Comparison of ENCODE assay signal across 8 cellular contexts in the genomic region with DNA sequence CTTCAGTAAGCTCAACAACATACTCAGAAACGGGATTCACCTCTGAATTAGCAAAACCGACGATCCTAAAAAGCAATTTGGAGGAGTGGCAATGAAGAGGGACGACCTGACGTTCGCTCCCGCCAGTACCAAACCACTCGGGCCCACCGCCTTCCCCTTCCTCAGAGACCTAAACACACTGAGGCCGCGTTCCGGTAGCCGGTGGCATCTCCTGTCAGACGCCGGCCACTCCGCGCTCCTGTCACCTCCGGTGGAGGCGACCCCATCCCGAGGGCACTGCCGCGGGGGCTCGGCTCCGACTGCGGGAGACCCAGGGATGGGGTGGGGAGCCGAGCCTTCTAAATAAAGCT. TPM values are rescaled to one million over a fixed set of nuclear protein-coding genes. Genes with fewer than 3 reads are reported as not detected.
A peak's percentile ranks its signal among the peaks of the same experiment; 100 is the strongest.
DNase-seq lines count a peak whose midpoint lies in the region; ATAC-seq, FAIRE-seq and TF ChIP-seq lines count a peak whose summit lies in the region.

No MANE protein-coding gene starts in this region.

- H3K9ac ChIP-seq in mammary epithelial cell (ENCODE audit: insufficient read depth, low read length) (peak overlapping the region; percentile 87), HepG2 (ENCODE audit: insufficient read depth, low read depth, low read length) (peak overlapping the region; percentile 98)

- peaks cover 65% of the 10 kb centered on the region for H3K79me2 ChIP-seq in mammary epithelial cell (ENCODE audit: insufficient read depth, low read length)
- peaks cover 47% of the 10 kb centered on the region for H3K79me2 ChIP-seq in HepG2 (ENCODE audit: insufficient read depth, low read length)

- H3K27ac ChIP-seq in mammary epithelial cell (ENCODE audit: insufficient read depth, low read depth, low read length), result peak overlapping the region; percentile 83
- peak overlapping the region; percentile 90 for H3K27ac ChIP-seq in HepG2 (ENCODE audit: extremely low read length, insufficient read depth, low read length)

- H3K9me3 ChIP-seq in mammary epithelial cell (replicated peaks; ENCODE audit: insufficient read depth, low read length), result no peaks in the 10 kb centered on the region
- no peaks in the 10 kb centered on the region for H3K9me3 ChIP-seq in HepG2 (ENCODE audit: low read length)

- WGBS in mammary epithelial cell (ENCODE audit: low coverage, missing lambda C conversion rate), result under 1% methylated on average over 23 of the region's 26 CpGs
- 0% methylated on average over 3 of the region's 26 CpGs for WGBS in HepG2 (ENCODE audit: low lambda C conversion rate)

- intact Hi-C loops in mammary epithelial cell (cut with micrococcal nuclease), result no loop called here
- intact Hi-C loops in HepG2 (cut with micrococcal nuclease; ENCODE audit: unreplicated experiment), result no loop called here

- dilution Hi-C loops in mammary epithelial cell (cut with HindIII; ENCODE audit: low sequenced_read_pairs), result no loop called here

- no peak for FAIRE-seq in HepG2 (lab: Jason Lieb, UNC)

- TF ChIP-seq POLR2A in HepG2 (IDR thresholded peaks at IDR 0.05; ENCODE audit: insufficient read depth in 1 of 2, low read depth in 2 of 2, low read length in 2 of 2), result no peak

- BruUV-seq in mammary epithelial cell (replicated peaks; lab: Mats Ljungman, UMichigan) (TSS peak; percentile 65), HepG2 (replicated peaks; lab: Mats Ljungman, UMichigan) (TSS peak; percentile 87)

- ATAC-seq in GM18498 (IDR thresholded peaks at IDR 0.05; ENCODE audit: unreplicated experiment), result peak; percentile 13
- peak; percentile 14 for ATAC-seq in HG02763 (IDR thresholded peaks at IDR 0.05; ENCODE audit: unreplicated experiment)
- peak; percentile 47 for ATAC-seq in HepG2

- no peak for TF ChIP-seq RAD21 in HepG2 (CRISPR knock-in tag; IDR thresholded peaks at IDR 0.05)

- in situ Hi-C loops in mammary epithelial cell (cut with MboI; ENCODE audit: low sequenced_read_pairs in 2 of 2), result no loop called here
- in situ Hi-C loops in HepG2 (cut with HindIII; ENCODE audit: extremely low pct_ligation_motif_present, low pct_unique_long_range_greater_than_20kb), result no loop called here

- no peaks in the 10 kb centered on the region for H4K20me1 ChIP-seq in mammary epithelial cell (ENCODE audit: insufficient read depth, low read length)
- no peaks in the 10 kb centered on the region for H4K20me1 ChIP-seq in HepG2 (ENCODE audit: insufficient read depth, low read length)

- H3K4me3 ChIP-seq in mammary epithelial cell (replicated peaks in 1 of 3; ENCODE audit: insufficient read depth in 1 of 3, low read depth in 2 of 3, low read length in 3 of 3), result peak overlapping the region; percentile 61 to 97 (median 94)
- H3K4me3 ChIP-seq in HepG2 (replicated peaks in 1 of 3; ENCODE audit: insufficient read depth in 1 of 3, low read depth in 2 of 3, low read length in 3 of 3), result peak overlapping the region; percentile 91 to 100 (median 98)

- H3K36me3 ChIP-seq in mammary epithelial cell (ENCODE audit: insufficient read depth, low read length) (no peaks in the 10 kb centered on the region), HepG2 (replicated peaks in 1 of 2; ENCODE audit: control insufficient read depth in 1 of 2, insufficient read depth in 2 of 2, low read length in 2 of 2) (no peaks in the 10 kb centered on the region)

- TF ChIP-seq EP300 in HepG2 (IDR thresholded peaks at IDR 0.05; ENCODE audit: low read depth in 2 of 2, low read length in 2 of 2) (no peak), HepG2 (CRISPR knock-in tag; IDR thresholded peaks at IDR 0.05; ENCODE audit: borderline replicate concordance) (no peak)

- peak overlapping the region; percentile 97 for H2AFZ ChIP-seq in mammary epithelial cell (ENCODE audit: low read depth, low read length)
- H2AFZ ChIP-seq in HepG2 (ENCODE audit: low read length), result no peak overlapping the region

- POLR2A ChIA-PET in HepG2 (lab: Yijun Ruan, JAX), result interaction anchor here (3.2 kb wide), 1 partner anchor 10 kb away, joined by 29 read pairs; a partner anchor contains a TSS

- DNase-seq in RKO (ENCODE audit: low spot score), result peak; percentile 61
- peak; percentile 9 for DNase-seq in mammary epithelial cell
- DNase-seq in HepG2 (ENCODE audit: low spot score), result no peak
- DNase-seq in stimulated activated naive CD4-positive, alpha-beta T cell treated with Interleukin-2 at 50 U/mL for 16 hours (lab: John Stamatoyannopoulos, UW), result peak; percentile 9
- no peak for DNase-seq in NCI-H1436 (lab: John Stamatoyannopoulos, UW)
- no peak for DNase-seq in NCI-H1694 (lab: John Stamatoyannopoulos, UW)

- H3K27me3 ChIP-seq in mammary epithelial cell (ENCODE audit: insufficient read depth, low read length) (no peaks in the 10 kb centered on the region), HepG2 (ENCODE audit: control insufficient read depth in 1 of 2, insufficient read depth in 2 of 2, low read length in 2 of 2) (no peaks in the 10 kb centered on the region; a peak in 1 of 5 replicates)

- H3K4me1 ChIP-seq in mammary epithelial cell (ENCODE audit: insufficient read depth, low read length) (peaks cover 5% of the 10 kb centered on the region), HepG2 (ENCODE audit: insufficient read depth, low read length) (peaks cover 49% of the 10 kb centered on the region)

- H3K4me2 ChIP-seq in mammary epithelial cell (ENCODE audit: insufficient read depth, low read depth, low read length) (peak overlapping the region; percentile 95), HepG2 (ENCODE audit: low read depth, low read length) (peak overlapping the region; percentile 86)

- CTCF ChIA-PET in mammary epithelial cell (lab: Charles Lee; ENCODE audit: low non-redundant PET) (interaction anchor here (0.7 kb wide), 1 partner anchor 508 kb away, joined by 4 read pairs; no protein-coding TSS in a partner anchor), HepG2 (lab: Yijun Ruan, JAX; ENCODE audit: low intra/inter-chr PET ratio, low total read pairs) (no interaction called here)

- TF ChIP-seq CTCF in mammary epithelial cell (conservative IDR thresholded peaks at IDR 0.05 in 1 of 2, IDR thresholded peaks at IDR 0.05 in 1 of 2; ENCODE audit: extremely low read depth in 1 of 2, insufficient read depth in 1 of 2, low read depth in 1 of 2, low read length in 2 of 2) (no peak), HepG2 (CRISPR knock-in tag; IDR thresholded peaks at IDR 0.05) (no peak)

RNA-seq across cellular contexts. Expression of a gene that starts 0.6 kb away (rescaled TPM):
- total RNA-seq in mammary epithelial cell (10 to 100 TPM; 30.0 to 32.5 TPM), HepG2 (2016; rRNA removed; fragmentation: Illumina TruSeq; extraction: Trizol) (20.9 and 32.7 TPM in 2 replicates)
- polyA plus RNA-seq in mammary epithelial cell (17.3 TPM), HepG2 (2011; rRNA removed) (13.0 and 18.5 TPM in 2 replicates)
- polyA minus RNA-seq in mammary epithelial cell, result 25.6 TPM
- 7.3 and 8.8 TPM in 2 replicates for total RNA-seq in HepG2 (2016; cell fraction: cytosol; rRNA removed; fragmentation: Illumina TruSeq; extraction: Trizol; ENCODE audit: low read depth)
- 22.6 and 28.4 TPM in 2 replicates for total RNA-seq in HepG2 (2016; cell fraction: insoluble cytoplasmic fraction; rRNA removed; fragmentation: Illumina TruSeq; extraction: Trizol)
- 17.5 and 19.3 TPM in 2 replicates for total RNA-seq in HepG2 (2016; cell fraction: membrane; rRNA removed; fragmentation: Illumina TruSeq; extraction: Trizol)
- 12.4 and 13.3 TPM in 2 replicates for total RNA-seq in HepG2 (2016; cell fraction: nucleus; rRNA removed; fragmentation: Illumina TruSeq; extraction: Trizol)
- polyA plus RNA-seq in HepG2 (2011; cell fraction: cytosol; rRNA removed), result 9.8 and 15.8 TPM in 2 replicates
- 3.2 and 4.7 TPM in 2 replicates for polyA plus RNA-seq in HepG2 (2011; cell fraction: nucleus; rRNA removed)
- 16.8 and 24.2 TPM in 2 replicates for polyA plus RNA-seq in HepG2 (2012)
- polyA plus RNA-seq in HepG2 (2016; cell fraction: cytosol; fragmentation: Illumina TruSeq; extraction: Trizol; ENCODE audit: low read depth), result 8.3 and 8.4 TPM in 2 replicates
- 44.1 and 50.4 TPM in 2 replicates for polyA plus RNA-seq in HepG2 (2016; cell fraction: insoluble cytoplasmic fraction; fragmentation: Illumina TruSeq; extraction: Trizol; ENCODE audit: low read depth)
- polyA plus RNA-seq in HepG2 (2016; cell fraction: membrane; fragmentation: Illumina TruSeq; extraction: Trizol; ENCODE audit: low read depth), result 14.4 and 17.7 TPM in 2 replicates
- 18.5 and 19.5 TPM in 2 replicates for polyA plus RNA-seq in HepG2 (2016; cell fraction: nucleus; fragmentation: Illumina TruSeq; extraction: Trizol; ENCODE audit: insufficient read depth, low read depth)
- polyA minus RNA-seq in HepG2 (2011; rRNA and poly(A)+ RNA removed; ENCODE audit: low replicate concordance), result 9.8 and 19.2 TPM in 2 replicates
- polyA minus RNA-seq in HepG2 (2011; cell fraction: cytosol; rRNA and poly(A)+ RNA removed), result 15.6 and 16.9 TPM in 2 replicates
- polyA minus RNA-seq in HepG2 (2011; cell fraction: nucleus; rRNA and poly(A)+ RNA removed), result 10.2 and 11.8 TPM in 2 replicates

RNA-seq across cellular contexts. Expression of a gene that starts 11.4 kb away (rescaled TPM):
- total RNA-seq in mammary epithelial cell, result 10 to 100 TPM; 21.7 to 25.8 TPM
- 30.6 TPM for polyA plus RNA-seq in mammary epithelial cell
- polyA minus RNA-seq in mammary epithelial cell, result 3.8 TPM
- 90.0 and 103 TPM in 2 replicates for total RNA-seq in HepG2 (2016; rRNA removed; fragmentation: Illumina TruSeq; extraction: Trizol)
- 53.4 and 72.5 TPM in 2 replicates for total RNA-seq in HepG2 (2016; cell fraction: cytosol; rRNA removed; fragmentation: Illumina TruSeq; extraction: Trizol; ENCODE audit: low read depth)
- 93.4 and 96.8 TPM in 2 replicates for total RNA-seq in HepG2 (2016; cell fraction: insoluble cytoplasmic fraction; rRNA removed; fragmentation: Illumina TruSeq; extraction: Trizol)
- total RNA-seq in HepG2 (2016; cell fraction: membrane; rRNA removed; fragmentation: Illumina TruSeq; extraction: Trizol), result 85.0 and 123 TPM in 2 replicates
- 41.3 and 42.3 TPM in 2 replicates for total RNA-seq in HepG2 (2016; cell fraction: nucleus; rRNA removed; fragmentation: Illumina TruSeq; extraction: Trizol)
- polyA plus RNA-seq in HepG2 (2011; rRNA removed), result 61.1 and 75.5 TPM in 2 replicates
- polyA plus RNA-seq in HepG2 (2011; cell fraction: cytosol; rRNA removed), result 64.3 and 75.5 TPM in 2 replicates
- 34.1 and 38.7 TPM in 2 replicates for polyA plus RNA-seq in HepG2 (2011; cell fraction: nucleus; rRNA removed)
- polyA plus RNA-seq in HepG2 (2012), result 49.1 and 54.5 TPM in 2 replicates
- 46.9 and 76.5 TPM in 2 replicates for polyA plus RNA-seq in HepG2 (2016; cell fraction: cytosol; fragmentation: Illumina TruSeq; extraction: Trizol; ENCODE audit: low read depth)
- polyA plus RNA-seq in HepG2 (2016; cell fraction: insoluble cytoplasmic fraction; fragmentation: Illumina TruSeq; extraction: Trizol; ENCODE audit: low read depth), result 89.7 and 90.2 TPM in 2 replicates
- polyA plus RNA-seq in HepG2 (2016; cell fraction: membrane; fragmentation: Illumina TruSeq; extraction: Trizol; ENCODE audit: low read depth), result 64.9 and 87.8 TPM in 2 replicates
- polyA plus RNA-seq in HepG2 (2016; cell fraction: nucleus; fragmentation: Illumina TruSeq; extraction: Trizol; ENCODE audit: insufficient read depth, low read depth), result 63.0 and 63.2 TPM in 2 replicates
- polyA minus RNA-seq in HepG2 (2011; rRNA and poly(A)+ RNA removed; ENCODE audit: low replicate concordance), result 38.7 and 63.4 TPM in 2 replicates
- polyA minus RNA-seq in HepG2 (2011; cell fraction: cytosol; rRNA and poly(A)+ RNA removed), result 18.4 and 19.4 TPM in 2 replicates
- polyA minus RNA-seq in HepG2 (2011; cell fraction: nucleus; rRNA and poly(A)+ RNA removed), result 12.0 and 14.9 TPM in 2 replicates

RNA-seq across cellular contexts. Expression of a gene that starts 45.7 kb away (rescaled TPM):
- total RNA-seq in mammary epithelial cell (1 to 10 TPM; 3.1 to 7.7 TPM), HepG2 (2016; rRNA removed; fragmentation: Illumina TruSeq; extraction: Trizol) (8.4 and 10.3 TPM in 2 replicates)
- polyA plus RNA-seq in mammary epithelial cell (1.2 TPM), HepG2 (2011; rRNA removed) (3.7 and 4.4 TPM in 2 replicates)
- polyA minus RNA-seq in mammary epithelial cell, result 24.8 TPM
- total RNA-seq in HepG2 (2016; cell fraction: cytosol; rRNA removed; fragmentation: Illumina TruSeq; extraction: Trizol; ENCODE audit: low read depth), result 6.0 and 8.4 TPM in 2 replicates
- 8.4 and 11.2 TPM in 2 replicates for total RNA-seq in HepG2 (2016; cell fraction: insoluble cytoplasmic fraction; rRNA removed; fragmentation: Illumina TruSeq; extraction: Trizol)
- total RNA-seq in HepG2 (2016; cell fraction: membrane; rRNA removed; fragmentation: Illumina TruSeq; extraction: Trizol), result 4.3 and 6.5 TPM in 2 replicates
- total RNA-seq in HepG2 (2016; cell fraction: nucleus; rRNA removed; fragmentation: Illumina TruSeq; extraction: Trizol), result 16.6 and 21.4 TPM in 2 replicates
- polyA plus RNA-seq in HepG2 (2011; cell fraction: cytosol; rRNA removed), result 1.3 and 2.6 TPM in 2 replicates
- polyA plus RNA-seq in HepG2 (2011; cell fraction: nucleus; rRNA removed), result 4.0 and 8.1 TPM in 2 replicates
- polyA plus RNA-seq in HepG2 (2012), result 1.4 and 2.2 TPM in 2 replicates
- polyA plus RNA-seq in HepG2 (2016; cell fraction: cytosol; fragmentation: Illumina TruSeq; extraction: Trizol; ENCODE audit: low read depth), result 1.3 and 2.0 TPM in 2 replicates
- 3.3 and 3.4 TPM in 2 replicates for polyA plus RNA-seq in HepG2 (2016; cell fraction: insoluble cytoplasmic fraction; fragmentation: Illumina TruSeq; extraction: Trizol; ENCODE audit: low read depth)
- polyA plus RNA-seq in HepG2 (2016; cell fraction: membrane; fragmentation: Illumina TruSeq; extraction: Trizol; ENCODE audit: low read depth), result 1.2 and 1.3 TPM in 2 replicates
- polyA plus RNA-seq in HepG2 (2016; cell fraction: nucleus; fragmentation: Illumina TruSeq; extraction: Trizol; ENCODE audit: insufficient read depth, low read depth), result 9.9 and 11.1 TPM in 2 replicates
- 6.7 and 25.4 TPM in 2 replicates for polyA minus RNA-seq in HepG2 (2011; rRNA and poly(A)+ RNA removed; ENCODE audit: low replicate concordance)
- polyA minus RNA-seq in HepG2 (2011; cell fraction: cytosol; rRNA and poly(A)+ RNA removed), result 2.2 and 5.9 TPM in 2 replicates
- polyA minus RNA-seq in HepG2 (2011; cell fraction: nucleus; rRNA and poly(A)+ RNA removed), result 18.9 and 20.3 TPM in 2 replicates

RNA-seq across cellular contexts. Expression of a gene that starts 52.2 kb away (rescaled TPM):
- 100 to 1,000 TPM; 126 to 485 TPM for total RNA-seq in mammary epithelial cell
- polyA plus RNA-seq in mammary epithelial cell, result 237 TPM
- 229 TPM for polyA minus RNA-seq in mammary epithelial cell
- total RNA-seq in HepG2 (2016; rRNA removed; fragmentation: Illumina TruSeq; extraction: Trizol), result 170 and 201 TPM in 2 replicates
- 11.3 and 12.9 TPM in 2 replicates for total RNA-seq in HepG2 (2016; cell fraction: cytosol; rRNA removed; fragmentation: Illumina TruSeq; extraction: Trizol; ENCODE audit: low read depth)
- 150 and 197 TPM in 2 replicates for total RNA-seq in HepG2 (2016; cell fraction: insoluble cytoplasmic fraction; rRNA removed; fragmentation: Illumina TruSeq; extraction: Trizol)
- 29.2 and 35.2 TPM in 2 replicates for total RNA-seq in HepG2 (2016; cell fraction: membrane; rRNA removed; fragmentation: Illumina TruSeq; extraction: Trizol)
- total RNA-seq in HepG2 (2016; cell fraction: nucleus; rRNA removed; fragmentation: Illumina TruSeq; extraction: Trizol), result 348 and 388 TPM in 2 replicates
- 187 and 206 TPM in 2 replicates for polyA plus RNA-seq in HepG2 (2011; rRNA removed)
- polyA plus RNA-seq in HepG2 (2011; cell fraction: cytosol; rRNA removed), result 150 and 201 TPM in 2 replicates
- polyA plus RNA-seq in HepG2 (2011; cell fraction: nucleus; rRNA removed), result 105 and 114 TPM in 2 replicates
- 378 and 476 TPM in 2 replicates for polyA plus RNA-seq in HepG2 (2012)
- polyA plus RNA-seq in HepG2 (2016; cell fraction: cytosol; fragmentation: Illumina TruSeq; extraction: Trizol; ENCODE audit: low read depth), result 23.2 and 24.9 TPM in 2 replicates
- 263 and 283 TPM in 2 replicates for polyA plus RNA-seq in HepG2 (2016; cell fraction: insoluble cytoplasmic fraction; fragmentation: Illumina TruSeq; extraction: Trizol; ENCODE audit: low read depth)
- 33.1 and 41.5 TPM in 2 replicates for polyA plus RNA-seq in HepG2 (2016; cell fraction: membrane; fragmentation: Illumina TruSeq; extraction: Trizol; ENCODE audit: low read depth)
- 733 and 789 TPM in 2 replicates for polyA plus RNA-seq in HepG2 (2016; cell fraction: nucleus; fragmentation: Illumina TruSeq; extraction: Trizol; ENCODE audit: insufficient read depth, low read depth)
- 133 and 284 TPM in 2 replicates for polyA minus RNA-seq in HepG2 (2011; rRNA and poly(A)+ RNA removed; ENCODE audit: low replicate concordance)
- polyA minus RNA-seq in HepG2 (2011; cell fraction: cytosol; rRNA and poly(A)+ RNA removed), result 290 and 324 TPM in 2 replicates
- polyA minus RNA-seq in HepG2 (2011; cell fraction: nucleus; rRNA and poly(A)+ RNA removed), result 124 and 160 TPM in 2 replicates

Comparison
In these comparisons a context has a peak if more than half of its experiments do, and no peak if none do; other contexts are left out.
1. DNase-seq: peak in RKO (single experiment), mammary epithelial cell (single experiment) and stimulated activated naive CD4-positive, alpha-beta T cell treated with Interleukin-2 at 50 U/mL for 16 hours (single experiment); none in HepG2 (single experiment), NCI-H1436 (single experiment) and NCI-H1694 (single experiment).
2. Peak in every context shown above with its lines, with median percentiles within 50 percentile points of each other: ATAC-seq.